In genomic region chr18:14940738-14941137, GRCh38 we compare ENCODE assay signal across 19 cellular contexts.
"Had no signal": no experiment of that assay in that cellular context is flagged by ENCODE, and none has a peak within 500 bp of the region (broad histone marks: within the 10 kb centered on the region; RNA-seq: fewer than 3 reads in every experiment).

No MANE protein-coding gene starts in this region.

- H3K27ac ChIP-seq: SJCRH30 had no signal

- H3K27me3 ChIP-seq: SJCRH30 had no signal

- DNase-seq: KBM-7, MV-4-11, NCI-H1048, NCI-H1105, NCI-H1417, NCI-H1436 treated with DMSO at 0.1 percent for 48 hours, NCI-H1694, NCI-H187 treated with DMSO at 0.1 percent for 48 hours, NCI-H2029 treated with DMSO at 0.1 percent for 48 hours, NCI-H2171 treated with DMSO at 0.1 percent for 48 hours, NCI-H345, NCI-H446 treated with DMSO at 0.1 percent for 48 hours, NCI-H524, NCI-H526 treated with DMSO at 0.1 percent for 48 hours, NCI-H748 treated with DMSO at 0.1 percent for 48 hours, RPMI8226, SHP77 treated with DMSO at 0.1 percent for 48 hours, SJCRH30 had no signal

- H3K36me3 ChIP-seq: SJCRH30 had no signal

- ATAC-seq: SK-N-SH treated with all-trans-retinoic acid at 6 μM for 48 hours had no signal

- H3K9me3 ChIP-seq: SJCRH30 had no signal

- H3K4me1 ChIP-seq: SJCRH30 had no signal

- H3K4me3 ChIP-seq: SJCRH30 had no signal
